In the genomic region with DNA sequence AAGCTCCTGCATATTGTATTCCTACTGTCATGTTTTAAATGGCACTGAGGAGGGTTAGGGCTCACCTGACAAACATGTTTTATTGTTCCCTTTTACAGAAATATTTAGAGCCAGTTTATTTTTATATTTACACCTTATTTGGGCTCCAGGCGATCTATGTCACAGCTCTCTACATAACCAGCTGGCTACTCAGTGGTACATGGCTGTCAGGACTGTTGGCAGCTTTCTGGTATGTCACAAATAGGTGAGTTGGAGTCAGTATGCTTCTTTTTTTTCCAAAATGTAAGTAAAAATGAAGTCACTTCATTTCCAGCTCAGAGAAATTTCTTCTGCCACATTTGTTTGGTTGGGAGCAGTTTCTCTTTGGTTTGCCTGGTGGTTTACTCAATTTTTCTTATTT, we compare ENCODE assay signal across 30 cellular contexts. TPM values are rescaled to one million over a fixed set of nuclear protein-coding genes. Genes with fewer than 3 reads are reported as not detected.
DNase-seq lines count a peak whose midpoint lies in the region; ATAC-seq and TF ChIP-seq lines count a peak whose summit lies in the region.
"Had no signal": no experiment of that assay in that cellular context is flagged by ENCODE, and none has a peak within 500 bp of the region (broad histone marks: within the 10 kb centered on the region; RNA-seq: fewer than 3 reads in every experiment).

No MANE protein-coding gene starts in this region.

- no peak for ATAC-seq in PC-3
- ATAC-seq: A549; CD8-positive, alpha-beta T cell had no signal

- no peaks in the 10 kb centered on the region for H4K20me1 ChIP-seq in mammary epithelial cell (ENCODE audit: insufficient read depth, low read length)
- no peaks in the 10 kb centered on the region for H4K20me1 ChIP-seq in PC-3 (ENCODE audit: low read length)
- H4K20me1 ChIP-seq: BLaER1; BLaER1 treated with 17β-estradiol and CSF1 and Interleukin-3, amounts not matched to agents 10 nM and 100 nM had no signal

- H3K27me3 ChIP-seq in mammary epithelial cell (ENCODE audit: insufficient read depth, low read length) (no peaks in the 10 kb centered on the region), PC-3 (ENCODE audit: low read length) (no peaks in the 10 kb centered on the region)
- H3K27me3 ChIP-seq: BE2C; BLaER1; BLaER1 treated with 17β-estradiol and CSF1 and Interleukin-3, amounts not matched to agents 10 nM and 100 nM had no signal

- no peaks in the 10 kb centered on the region for H3F3A ChIP-seq in PC-3 (ENCODE audit: low read length, unreplicated experiment)

- CTCF ChIA-PET in mammary epithelial cell (lab: Charles Lee; ENCODE audit: low non-redundant PET), result no interaction called here
- CTCF ChIA-PET in PC-3 (lab: Charles Lee), result no interaction called here

- H3K27ac ChIP-seq in mammary epithelial cell (ENCODE audit: insufficient read depth, low read depth, low read length), result no peak overlapping the region
- no peak overlapping the region for H3K27ac ChIP-seq in PC-3 (ENCODE audit: low read length)
- H3K27ac ChIP-seq: 22Rv1; A549; BLaER1; BLaER1 treated with 17β-estradiol and CSF1 and Interleukin-3, amounts not matched to agents 10 nM and 100 nM; C4-2B had no signal

- BruUV-seq in mammary epithelial cell (replicated peaks; lab: Mats Ljungman, UMichigan) (no TSS peak), PC-3 (replicated peaks; lab: Mats Ljungman, UMichigan) (no TSS peak)

- in situ Hi-C loops in G401 (cut with HindIII; ENCODE audit: low sequenced_read_pairs), result no loop called here
- in situ Hi-C loops in mammary epithelial cell (cut with MboI; ENCODE audit: low sequenced_read_pairs in 2 of 2), result no loop called here

- H3K4me3 ChIP-seq in mammary epithelial cell (replicated peaks in 1 of 3; ENCODE audit: insufficient read depth in 1 of 3, low read depth in 2 of 3, low read length in 3 of 3) (no peak overlapping the region), PC-3 (ENCODE audit: low read length) (no peak overlapping the region)
- H3K4me3 ChIP-seq: A549; BLaER1; BLaER1 treated with 17β-estradiol and CSF1 and Interleukin-3, amounts not matched to agents 10 nM and 100 nM had no signal

- H3K9me3 ChIP-seq in mammary epithelial cell (replicated peaks; ENCODE audit: insufficient read depth, low read length) (no peaks in the 10 kb centered on the region), PC-3 (ENCODE audit: low read length) (no peaks in the 10 kb centered on the region)
- H3K9me3 ChIP-seq: A549; BE2C; BLaER1; BLaER1 treated with 17β-estradiol and CSF1 and Interleukin-3, amounts not matched to agents 10 nM and 100 nM; Caco-2 had no signal

- H2AFZ ChIP-seq in mammary epithelial cell (ENCODE audit: low read depth, low read length) (no peak overlapping the region), PC-3 (ENCODE audit: low read length) (no peak overlapping the region)

- peaks cover 3% of the 10 kb centered on the region for H3K36me3 ChIP-seq in mammary epithelial cell (ENCODE audit: insufficient read depth, low read length)
- H3K36me3 ChIP-seq in PC-3 (ENCODE audit: low read depth, low read length), result no peaks in the 10 kb centered on the region

- H3K4me1 ChIP-seq in mammary epithelial cell (ENCODE audit: insufficient read depth, low read length), result no peaks in the 10 kb centered on the region
- no peaks in the 10 kb centered on the region for H3K4me1 ChIP-seq in PC-3 (ENCODE audit: insufficient read depth, low read length)
- H3K4me1 ChIP-seq: A549, BE2C, BLaER1, Caco-2 had no signal

- WGBS in mammary epithelial cell (ENCODE audit: low coverage, missing lambda C conversion rate), result 100% methylated on average over 1 of the region's 1 CpG

- H3K9ac ChIP-seq in mammary epithelial cell (ENCODE audit: insufficient read depth, low read length) (no peak overlapping the region), PC-3 (ENCODE audit: low read length) (no peak overlapping the region)
- H3K9ac ChIP-seq: BLaER1; BLaER1 treated with 17β-estradiol and CSF1 and Interleukin-3, amounts not matched to agents 10 nM and 100 nM had no signal

- POLR2A ChIA-PET in PC-3 (lab: Charles Lee; ENCODE audit: unreplicated experiment), result no interaction called here

- H3K9me2 ChIP-seq in PC-3 (replicated peaks; ENCODE audit: low read length), result no peaks in the 10 kb centered on the region

- intact Hi-C loops in mammary epithelial cell (cut with micrococcal nuclease) (no loop called here), PC-3 (cut with micrococcal nuclease) (no loop called here)

- dilution Hi-C loops in mammary epithelial cell (cut with HindIII; ENCODE audit: low sequenced_read_pairs), result no loop called here

- TF ChIP-seq CTCF in mammary epithelial cell (conservative IDR thresholded peaks at IDR 0.05 in 1 of 2, IDR thresholded peaks at IDR 0.05 in 1 of 2; ENCODE audit: extremely low read depth in 1 of 2, insufficient read depth in 1 of 2, low read depth in 1 of 2, low read length in 2 of 2) (no peak), PC-3 (conservative IDR thresholded peaks at IDR 0.05; ENCODE audit: low read depth, low read length) (no peak)

- DNase-seq in G401 (ENCODE audit: low spot score) (peak; percentile 69), cerebellar cortex (ENCODE audit: low spot score) (peak; percentile 57), cerebellum (ENCODE audit: low spot score) (peak; percentile 56), mammary epithelial cell (no peak), NCI-H345 (lab: John Stamatoyannopoulos, UW) (no peak), PC-3 (no peak)
- DNase-seq: 8988T; ACHN; AML-193; BE2C; Caco-2; Calu3; CD4-positive, alpha-beta memory T cell; CD4-positive, alpha-beta T cell; CD4-positive, CD25-positive, alpha-beta regulatory T cell; CD8-positive, alpha-beta memory T cell; CD8-positive, alpha-beta T cell; COR-L47; DMS 273 treated with DMSO at 0.1 percent for 48 hours; DMS153; DMS53; DMS79; DMS79 treated with DMSO at 0.1 percent for 48 hours; DND-41; EL had no signal

- H3K79me2 ChIP-seq in mammary epithelial cell (ENCODE audit: insufficient read depth, low read length) (no peaks in the 10 kb centered on the region), PC-3 (ENCODE audit: low read length) (no peaks in the 10 kb centered on the region)

- no peak overlapping the region for H3K4me2 ChIP-seq in mammary epithelial cell (ENCODE audit: insufficient read depth, low read depth, low read length)
- no peak overlapping the region for H3K4me2 ChIP-seq in PC-3 (ENCODE audit: low read length)
- H3K4me2 ChIP-seq: A549; BLaER1; BLaER1 treated with 17β-estradiol and CSF1 and Interleukin-3, amounts not matched to agents 10 nM and 100 nM had no signal

RNA-seq across cellular contexts. Expression of a gene that starts 31.5 kb away (rescaled TPM):
- total RNA-seq in G401 (2014; rRNA removed; shearing (Covaris generic)), result 17.3 and 22.6 TPM in 2 replicates
- total RNA-seq in cerebellum (70.5 TPM), mammary epithelial cell (10 to 100 TPM; 12.3 to 14.3 TPM), PC-3 (2014; rRNA removed) (4.0 and 4.4 TPM in 2 replicates)
- polyA plus RNA-seq in mammary epithelial cell, result 8.3 TPM
- polyA minus RNA-seq in mammary epithelial cell, result 2.4 TPM

Comparison
In these comparisons a context has a peak if more than half of its experiments do, and no peak if none do; other contexts are left out.
1. DNase-seq: peak in G401 (single experiment), cerebellar cortex (single experiment) and cerebellum (single experiment); none in mammary epithelial cell (single experiment), NCI-H345 (single experiment) and PC-3 (single experiment).